Comparison of ENCODE assay signal across 19 cellular contexts in genomic region chr5:102758576-102758975, GRCh38. TPM values are rescaled to one million over a fixed set of nuclear protein-coding genes. Genes with fewer than 3 reads are reported as not detected.
DNase-seq lines count a peak whose midpoint lies in the region; ATAC-seq and TF ChIP-seq lines count a peak whose summit lies in the region.
"Had no signal": no experiment of that assay in that cellular context is flagged by ENCODE, and none has a peak within 500 bp of the region (broad histone marks: within the 10 kb centered on the region; RNA-seq: fewer than 3 reads in every experiment).

No MANE protein-coding gene starts in this region.

- TF ChIP-seq CTCF in HEK293 (tag by site-specific recombination; IDR thresholded peaks at IDR 0.05) (no peak), brain microvascular endothelial cell (IDR thresholded peaks at IDR 0.05; ENCODE audit: low read depth, low read length, missing control alignments) (no peak), neural crest cell (conservative IDR thresholded peaks at IDR 0.05) (no peak)

- CTCF ChIA-PET in HEK293 (lab: Yijun Ruan, JAX): interaction anchor here (0.8 to 1.4 kb wide), 3 partner anchors 22 to 174 kb away, joined by 3 to 4 read pairs (median 4); no protein-coding TSS in a partner anchor

- H3K9me3 ChIP-seq in HEK293 (ENCODE audit: control insufficient read depth, insufficient read depth, low read depth, low read length): no peaks in the 10 kb centered on the region

- peaks cover 41% of the 10 kb centered on the region for H3K4me1 ChIP-seq in HEK293 (ENCODE audit: control insufficient read depth, insufficient read depth, low read length)

- no peak for DNase-seq in activated T-cell treated with anti-CD3 and anti-CD28 coated beads, Interleukin-2, amount 50 U/mL, for 72 hours
- DNase-seq in activated T-cell treated with anti-CD3 and anti-CD28 coated beads, Interleukin-2, amount 50 U/mL, for 4 hours: no peak
- DNase-seq in brain microvascular endothelial cell (peak; percentile 25), neural crest cell (ENCODE audit: low read depth, low spot score) (no peak), dermis blood vessel endothelial cell (no peak)
- DNase-seq: activated CD8-positive, alpha-beta memory T cell treated with anti-CD3 and anti-CD28 coated beads for 24 hours; activated naive CD4-positive, alpha-beta T cell treated with anti-CD3 and anti-CD28 coated beads, Interleukin-2, amount 10 ng/mL, durations not matched to agents 7 days and 5 days; AML-193; DND-41; foreskin keratinocyte; immature natural killer cell; NCI-H2107; NK-92 treated with Interleukin-12 subunit alpha and Interleukin-12 subunit beta, amount 100 ng/mL, for 24 hours; SHP77 treated with DMSO at 0.1 percent for 48 hours; T1000 had no signal

- peaks cover 8% of the 10 kb centered on the region for H3K27me3 Mint-ChIP-seq in activated T-cell treated with anti-CD3 and anti-CD28 coated beads, Interleukin-2, amount 50 U/mL, for 72 hours (ENCODE audit: low read depth)
- H3K27me3 Mint-ChIP-seq in activated T-cell treated with anti-CD3 and anti-CD28 coated beads, Interleukin-2, amount 50 U/mL, for 4 hours (ENCODE audit: low read depth): no peaks in the 10 kb centered on the region
- peaks cover 6% of the 10 kb centered on the region for H3K27me3 Mint-ChIP-seq in neural crest cell (ENCODE audit: low read depth)

- H3K4me3 Mint-ChIP-seq in activated T-cell treated with anti-CD3 and anti-CD28 coated beads, Interleukin-2, amount 50 U/mL, for 72 hours: peak overlapping the region in 1 of 2 donors; percentile 55
- H3K4me3 Mint-ChIP-seq in activated T-cell treated with anti-CD3 and anti-CD28 coated beads, Interleukin-2, amount 50 U/mL, for 4 hours: no peak overlapping the region
- peak overlapping the region; percentile 68 for H3K4me3 Mint-ChIP-seq in neural crest cell
- H3K4me3 Mint-ChIP-seq: activated naive CD4-positive, alpha-beta T cell treated with anti-CD3 and anti-CD28 coated beads, Interleukin-2, amount 10 ng/mL, durations not matched to agents 7 days and 5 days; dendritic cell treated with granulocyte-macrophage colony-stimulating factor and Interleukin-4, amounts not matched to agents 40 ng/mL and 50 ng/mL, for 4 days; immature natural killer cell had no signal

- H3K36me3 Mint-ChIP-seq in activated T-cell treated with anti-CD3 and anti-CD28 coated beads, Interleukin-2, amount 50 U/mL, for 72 hours (ENCODE audit: insufficient read depth in 2 of 2): peaks cover 5% of the 10 kb centered on the region in 2 donors
- peaks cover 2% of the 10 kb centered on the region for H3K36me3 Mint-ChIP-seq in activated T-cell treated with anti-CD3 and anti-CD28 coated beads, Interleukin-2, amount 50 U/mL, for 4 hours (ENCODE audit: insufficient read depth)
- peaks cover under 1% of the 10 kb centered on the region for H3K36me3 Mint-ChIP-seq in neural crest cell (ENCODE audit: low read depth)
- H3K36me3 Mint-ChIP-seq: activated naive CD4-positive, alpha-beta T cell treated with anti-CD3 and anti-CD28 coated beads, Interleukin-2, amount 10 ng/mL, durations not matched to agents 7 days and 5 days; immature natural killer cell had no signal

- H3K4me3 ChIP-seq in HEK293 (ENCODE audit: low read depth, low read length) (no peak overlapping the region), brain microvascular endothelial cell (ENCODE audit: low read depth, low read length) (no peak overlapping the region)

- H3K27me3 ChIP-seq in brain microvascular endothelial cell (replicated peaks): no peaks in the 10 kb centered on the region
- H3K27me3 ChIP-seq: foreskin keratinocyte had no signal

- in situ Hi-C loops in brain microvascular endothelial cell (cut with HindIII; ENCODE audit: low pct_ligation_motif_present, low sequenced_read_pairs): no loop called here

- no peak overlapping the region for H3K27ac ChIP-seq in HEK293 (ENCODE audit: extremely low read depth, low read depth, low read length)
- H3K27ac ChIP-seq in brain microvascular endothelial cell: no peak overlapping the region
- H3K27ac ChIP-seq: foreskin keratinocyte had no signal

- no peaks in the 10 kb centered on the region for H3K36me3 ChIP-seq in HEK293 (ENCODE audit: control insufficient read depth in 2 of 2, insufficient read depth in 1 of 2, low read length in 2 of 2)
- H3K36me3 ChIP-seq in brain microvascular endothelial cell (replicated peaks): no peaks in the 10 kb centered on the region

- H3K9me3 Mint-ChIP-seq in activated T-cell treated with anti-CD3 and anti-CD28 coated beads, Interleukin-2, amount 50 U/mL, for 72 hours: no peaks in the 10 kb centered on the region
- peaks cover 1% of the 10 kb centered on the region for H3K9me3 Mint-ChIP-seq in activated T-cell treated with anti-CD3 and anti-CD28 coated beads, Interleukin-2, amount 50 U/mL, for 4 hours
- H3K9me3 Mint-ChIP-seq in neural crest cell: no peaks in the 10 kb centered on the region
- H3K9me3 Mint-ChIP-seq: activated naive CD4-positive, alpha-beta T cell treated with anti-CD3 and anti-CD28 coated beads, Interleukin-2, amount 10 ng/mL, durations not matched to agents 7 days and 5 days; dendritic cell treated with granulocyte-macrophage colony-stimulating factor and Interleukin-4, amounts not matched to agents 40 ng/mL and 50 ng/mL, for 4 days; immature natural killer cell had no signal

- POLR2A ChIA-PET in HEK293 (lab: Yijun Ruan, JAX): no interaction called here

- peaks cover 79% of the 10 kb centered on the region for H3K4me1 Mint-ChIP-seq in activated T-cell treated with anti-CD3 and anti-CD28 coated beads, Interleukin-2, amount 50 U/mL, for 72 hours (ENCODE audit: low read depth)
- H3K4me1 Mint-ChIP-seq in activated T-cell treated with anti-CD3 and anti-CD28 coated beads, Interleukin-2, amount 50 U/mL, for 4 hours (ENCODE audit: low read depth): peaks cover 68% of the 10 kb centered on the region
- H3K4me1 Mint-ChIP-seq in neural crest cell: peaks cover 37% of the 10 kb centered on the region

- no peak for ATAC-seq in activated T-cell treated with anti-CD3 and anti-CD28 coated beads, Interleukin-2, amount 50 U/mL, for 72 hours (replicated peaks in 1 of 2)
- no peak for ATAC-seq in activated T-cell treated with anti-CD3 and anti-CD28 coated beads, Interleukin-2, amount 50 U/mL, for 4 hours
- ATAC-seq in GM19467 (IDR thresholded peaks at IDR 0.05; ENCODE audit: unreplicated experiment): no peak
- ATAC-seq in HG03432 (IDR thresholded peaks at IDR 0.05; ENCODE audit: unreplicated experiment): no peak
- ATAC-seq: foreskin keratinocyte had no signal

- H3K27ac Mint-ChIP-seq in activated T-cell treated with anti-CD3 and anti-CD28 coated beads, Interleukin-2, amount 50 U/mL, for 72 hours: peak overlapping the region; percentile 31
- no peak overlapping the region for H3K27ac Mint-ChIP-seq in neural crest cell (ENCODE audit: unreplicated experiment)
- H3K27ac Mint-ChIP-seq: activated naive CD4-positive, alpha-beta T cell treated with anti-CD3 and anti-CD28 coated beads, Interleukin-2, amount 10 ng/mL, durations not matched to agents 7 days and 5 days; dendritic cell treated with granulocyte-macrophage colony-stimulating factor and Interleukin-4, amounts not matched to agents 40 ng/mL and 50 ng/mL, for 4 days had no signal

TF ChIP-seq in HEK293, 187 proteins besides CTCF, POLR2A, EP300 and RAD21 (continues in another document):
- TF ChIP-seq SP7 (tag by site-specific recombination; IDR thresholded peaks at IDR 0.05): peak; percentile 34
- TF ChIP-seq ZNF600 (tag by site-specific recombination; IDR thresholded peaks at IDR 0.05): 0 out of 2 replicates have a peak, but pooled peaks have one; percentile 13
- 0 out of 2 replicates have a peak, but pooled peaks have one; percentile 19 for TF ChIP-seq PRDM10 (tag by site-specific recombination; IDR thresholded peaks at IDR 0.05)
- no peak for TF ChIP-seq ZNF558 (tag by site-specific recombination; IDR thresholded peaks at IDR 0.05)
- TF ChIP-seq ELK4 (IDR thresholded peaks at IDR 0.05; ENCODE audit: borderline replicate concordance, low read depth, low read length): no peak
- peak; percentile 78 for TF ChIP-seq SCRT2 (tag by site-specific recombination; IDR thresholded peaks at IDR 0.05)

RNA-seq across cellular contexts. Expression of gene PAM, which starts 3.5 kb away (rescaled TPM):
- 10 to 100 TPM; 41.7 to 56.6 TPM for total RNA-seq in activated T-cell treated with anti-CD3 and anti-CD28 coated beads, Interleukin-2, amount 50 U/mL, for 72 hours
- total RNA-seq in activated T-cell treated with anti-CD3 and anti-CD28 coated beads, Interleukin-2, amount 50 U/mL, for 4 hours: 10 to 100 TPM; 50.9 to 56.2 (median 55.7) TPM
- 84.1 and 85.6 TPM in 2 replicates for total RNA-seq in neural crest cell
- 264 and 271 TPM in 2 replicates for total RNA-seq in dermis blood vessel endothelial cell
